8 cellular contexts compared by ENCODE assay signal in genomic region chr2:149166958-149167810, GRCh38.
DNase-seq lines count a peak whose midpoint lies in the region; ATAC-seq, FAIRE-seq and TF ChIP-seq lines count a peak whose summit lies in the region.

No MANE protein-coding gene starts in this region.

- no peaks in the 10 kb centered on the region for H3K4me1 ChIP-seq in upper lobe of left lung

- no peaks in the 10 kb centered on the region for H3K9me3 ChIP-seq in MG63
- no peaks in the 10 kb centered on the region for H3K9me3 ChIP-seq in upper lobe of left lung

- H3K27me3 ChIP-seq in MG63: no peaks in the 10 kb centered on the region
- no peaks in the 10 kb centered on the region for H3K27me3 ChIP-seq in upper lobe of left lung

- H3K36me3 ChIP-seq in MG63 (no peaks in the 10 kb centered on the region), upper lobe of left lung (no peaks in the 10 kb centered on the region)

- FAIRE-seq in GM12892 (lab: Jason Lieb, UNC): peak; percentile 27

- TF ChIP-seq EP300 in upper lobe of left lung (IDR thresholded peaks at IDR 0.05): no peak

- H3K4me3 ChIP-seq in MG63 (no peak overlapping the region), upper lobe of left lung (no peak overlapping the region)

- no peak overlapping the region for H3K27ac ChIP-seq in upper lobe of left lung

- peak; percentile 90 for ATAC-seq in HG02884 (IDR thresholded peaks at IDR 0.05; ENCODE audit: unreplicated experiment)
- ATAC-seq in upper lobe of left lung (ENCODE audit: low FRiP score in 2 of 2): no peak

- DNase-seq in GM12892 (ENCODE audit: insufficient read length): no peak
- DNase-seq in T-helper 22 cell (ENCODE audit: low read depth): peak; percentile 29
- peak; percentile 50 for DNase-seq in myocyte (ENCODE audit: low read depth)
- no peak for DNase-seq in NCI-H345 (lab: John Stamatoyannopoulos, UW)
- no peak for DNase-seq in MG63
- no peak for DNase-seq in NCI-H526 treated with DMSO at 0.1 percent for 48 hours (lab: John Stamatoyannopoulos, UW)
- no peak for DNase-seq in upper lobe of left lung

- WGBS in upper lobe of left lung, 2 donors: 51 to 59% methylated on average over 5 of the region's 5 CpGs

- no peak for TF ChIP-seq CTCF in upper lobe of left lung (IDR thresholded peaks at IDR 0.05)

- TF ChIP-seq POLR2A in GM12892 (IDR thresholded peaks at IDR 0.05; ENCODE audit: low read depth, low read length): no peak
- no peak for TF ChIP-seq POLR2A in upper lobe of left lung (IDR thresholded peaks at IDR 0.05)

Comparison
In these comparisons a context has a peak if more than half of its experiments do, and no peak if none do; other contexts are left out.
1. DNase-seq: peak in T-helper 22 cell (single experiment) and myocyte (single experiment); none in GM12892 (single experiment), NCI-H345 (single experiment), MG63 (single experiment), NCI-H526 treated with DMSO at 0.1 percent for 48 hours (single experiment) and upper lobe of left lung (0 of 2).